In the genomic region with DNA sequence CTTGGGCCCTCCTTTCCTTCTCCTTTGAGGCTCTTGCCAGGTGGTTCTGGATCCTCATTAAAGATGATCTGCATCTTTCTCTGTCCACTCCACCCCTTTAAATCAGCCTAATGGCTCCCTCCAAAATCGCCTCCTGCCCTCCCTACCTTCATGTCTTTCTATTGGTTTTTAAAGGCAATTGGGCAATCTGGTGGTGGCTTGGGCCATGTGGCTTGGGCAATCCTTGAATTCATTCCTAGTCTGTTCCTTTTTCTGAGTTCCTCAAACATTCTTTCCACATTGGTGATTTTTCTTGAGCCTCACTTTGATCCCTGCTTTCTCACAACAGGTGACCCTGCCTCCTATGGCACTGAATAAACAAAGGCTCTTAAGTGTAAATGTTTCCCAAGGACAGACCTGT, we compare ENCODE assay signal across 22 cellular contexts.
"Had no signal": no experiment of that assay in that cellular context is flagged by ENCODE, and none has a peak within 500 bp of the region (broad histone marks: within the 10 kb centered on the region; RNA-seq: fewer than 3 reads in every experiment).

No MANE protein-coding gene starts in this region.

- H3K27me3 Mint-ChIP-seq: activated CD4-positive, alpha-beta memory T cell treated with anti-CD3 and anti-CD28 coated beads for 36 hours; activated CD8-positive, alpha-beta memory T cell treated with anti-CD3 and anti-CD28 coated beads, Interleukin-2, amount 10 ng/mL, durations not matched to agents 7 days and 5 days; activated naive CD8-positive, alpha-beta T cell treated with anti-CD3 and anti-CD28 coated beads for 36 hours; activated T-helper 17 cell treated with anti-CD3 and anti-CD28 coated beads, Interleukin-2, amount 50 U/mL, for 72 hours; memory B cell; naive B cell had no signal

- ATAC-seq: activated CD8-positive, alpha-beta memory T cell treated with anti-CD3 and anti-CD28 coated beads, Interleukin-2, amount 10 ng/mL, durations not matched to agents 7 days and 5 days; activated T-helper 17 cell treated with anti-CD3 and anti-CD28 coated beads, Interleukin-2, amount 50 U/mL, for 72 hours; esophagus mucosa; gastrocnemius medialis; mucosa of descending colon; stimulated activated naive CD8-positive, alpha-beta T cell treated with anti-CD3 and anti-CD28 coated beads, Interleukin-15, Interleukin-2, amounts not matched to agents 100 U/mL and 50 U/mL, for 24 hours had no signal

- H3K4me1 Mint-ChIP-seq: activated CD8-positive, alpha-beta memory T cell treated with anti-CD3 and anti-CD28 coated beads, Interleukin-2, amount 10 ng/mL, durations not matched to agents 7 days and 5 days; activated naive CD8-positive, alpha-beta T cell treated with anti-CD3 and anti-CD28 coated beads for 36 hours; activated T-helper 17 cell treated with anti-CD3 and anti-CD28 coated beads, Interleukin-2, amount 50 U/mL, for 72 hours; neural crest cell had no signal

- H3K9me3 ChIP-seq: gastrocnemius medialis, left ventricle myocardium inferior, mucosa of descending colon, prostate gland, right atrium auricular region, tibial nerve had no signal

- H3K36me3 ChIP-seq: gastrocnemius medialis, left ventricle myocardium inferior, prostate gland, right atrium auricular region, tibial nerve had no signal

- H3K4me3 ChIP-seq: gastrocnemius medialis, left ventricle myocardium inferior, mucosa of descending colon, prostate gland, right atrium auricular region, tibial nerve had no signal

- H3K4me3 Mint-ChIP-seq: activated CD4-positive, alpha-beta memory T cell treated with anti-CD3 and anti-CD28 coated beads for 36 hours; activated CD8-positive, alpha-beta memory T cell treated with anti-CD3 and anti-CD28 coated beads, Interleukin-2, amount 10 ng/mL, durations not matched to agents 7 days and 5 days; activated naive CD8-positive, alpha-beta T cell treated with anti-CD3 and anti-CD28 coated beads for 36 hours; activated T-helper 17 cell treated with anti-CD3 and anti-CD28 coated beads, Interleukin-2, amount 50 U/mL, for 72 hours; memory B cell; naive B cell; neural crest cell had no signal

- H3K36me3 Mint-ChIP-seq: activated CD4-positive, alpha-beta memory T cell treated with anti-CD3 and anti-CD28 coated beads for 36 hours; activated CD8-positive, alpha-beta memory T cell treated with anti-CD3 and anti-CD28 coated beads, Interleukin-2, amount 10 ng/mL, durations not matched to agents 7 days and 5 days; activated naive CD8-positive, alpha-beta T cell treated with anti-CD3 and anti-CD28 coated beads for 36 hours had no signal

- DNase-seq: activated CD4-positive, alpha-beta memory T cell treated with anti-CD3 and anti-CD28 coated beads for 36 hours; activated CD8-positive, alpha-beta memory T cell treated with anti-CD3 and anti-CD28 coated beads, Interleukin-2, amount 10 ng/mL, durations not matched to agents 7 days and 5 days; activated naive CD4-positive, alpha-beta T cell; activated naive CD8-positive, alpha-beta T cell treated with anti-CD3 and anti-CD28 coated beads for 36 hours; activated T-cell treated with anti-CD3 and anti-CD28 coated beads, Interleukin-2, amount 50 U/mL, for 1 hour; amniotic stem cell; effector CD4-positive, alpha-beta T cell; gastrocnemius medialis; head of caudate nucleus; kidney; left ventricle myocardium inferior; mucosa of descending colon; naive B cell; stimulated activated CD4-positive, alpha-beta T cell treated with anti-CD3 and anti-CD28 coated beads, Interleukin-2, amount 100 ng/mL, for 24 hours; stimulated activated naive CD8-positive, alpha-beta T cell treated with anti-CD3 and anti-CD28 coated beads, Interleukin-15, Interleukin-2, amounts not matched to agents 100 U/mL and 50 U/mL, for 24 hours had no signal

- H3K27ac Mint-ChIP-seq: activated CD4-positive, alpha-beta memory T cell treated with anti-CD3 and anti-CD28 coated beads for 36 hours; activated CD8-positive, alpha-beta memory T cell treated with anti-CD3 and anti-CD28 coated beads, Interleukin-2, amount 10 ng/mL, durations not matched to agents 7 days and 5 days; activated naive CD8-positive, alpha-beta T cell treated with anti-CD3 and anti-CD28 coated beads for 36 hours; activated T-helper 17 cell treated with anti-CD3 and anti-CD28 coated beads, Interleukin-2, amount 50 U/mL, for 72 hours; memory B cell; naive B cell had no signal

- H3K27me3 ChIP-seq: gastrocnemius medialis, right atrium auricular region, tibial nerve had no signal

- H3K9me3 Mint-ChIP-seq: activated CD4-positive, alpha-beta memory T cell treated with anti-CD3 and anti-CD28 coated beads for 36 hours; activated naive CD8-positive, alpha-beta T cell treated with anti-CD3 and anti-CD28 coated beads for 36 hours; activated T-helper 17 cell treated with anti-CD3 and anti-CD28 coated beads, Interleukin-2, amount 50 U/mL, for 72 hours; memory B cell; naive B cell; neural crest cell had no signal

- H3K4me1 ChIP-seq: gastrocnemius medialis, left ventricle myocardium inferior, right atrium auricular region, tibial nerve had no signal

- H3K27ac ChIP-seq: gastrocnemius medialis, left ventricle myocardium inferior, prostate gland, right atrium auricular region, tibial nerve had no signal
